ENCODE assay signal across 8 cellular contexts in genomic region chr4:185304944-185305690, GRCh38.
A peak's percentile ranks its signal among the peaks of the same experiment; 100 is the strongest.
DNase-seq lines count a peak whose midpoint lies in the region; ATAC-seq and TF ChIP-seq lines count a peak whose summit lies in the region.

No MANE protein-coding gene starts in this region.

- no peak overlapping the region for H3K4me3 ChIP-seq in smooth muscle cell

- peaks cover 10% of the 10 kb centered on the region for H3K4me1 Mint-ChIP-seq in T-helper 17 cell

- H2AFZ ChIP-seq in smooth muscle cell (ENCODE audit: low read depth): no peak overlapping the region

- H3K9me3 ChIP-seq in T-helper 17 cell (ENCODE audit: control insufficient read depth, low read length, poor library complexity, severe bottlenecking) (no peaks in the 10 kb centered on the region), smooth muscle cell (replicated peaks; ENCODE audit: low read depth) (no peaks in the 10 kb centered on the region)

- ATAC-seq in GM19438 (IDR thresholded peaks at IDR 0.05; ENCODE audit: low read depth, unreplicated experiment) (peak; percentile 44), HG03439 (IDR thresholded peaks at IDR 0.05; ENCODE audit: unreplicated experiment) (peak; percentile 52), T-helper 17 cell (peak; percentile 70), foreskin keratinocyte (no peak)

- no peak overlapping the region for H3K4me3 Mint-ChIP-seq in T-helper 17 cell

- no peaks in the 10 kb centered on the region for H3K36me3 ChIP-seq in smooth muscle cell (ENCODE audit: low read depth)

- TF ChIP-seq CTCF in foreskin keratinocyte (conservative IDR thresholded peaks at IDR 0.05) (peak; percentile 60), smooth muscle cell (IDR thresholded peaks at IDR 0.05; ENCODE audit: borderline replicate concordance, insufficient read depth, poor library complexity, severe bottlenecking) (peak; percentile 20)

- peaks cover 4% of the 10 kb centered on the region for H3F3A ChIP-seq in smooth muscle cell (ENCODE audit: low read depth)

- H4K20me1 ChIP-seq in smooth muscle cell (ENCODE audit: low read depth): no peaks in the 10 kb centered on the region

- H3K9ac ChIP-seq in smooth muscle cell (ENCODE audit: low read depth): peak overlapping the region; percentile 83

- POLR2A ChIA-PET in HEK293T (lab: Yijun Ruan, JAX): no interaction called here

- H3K36me3 Mint-ChIP-seq in T-helper 17 cell (ENCODE audit: low read depth): peaks cover 7% of the 10 kb centered on the region

- no peaks in the 10 kb centered on the region for H3K79me2 ChIP-seq in smooth muscle cell (ENCODE audit: low read depth)

- H3K4me1 ChIP-seq in foreskin keratinocyte (peaks cover 25% of the 10 kb centered on the region), smooth muscle cell (ENCODE audit: low read depth) (peaks cover 33% of the 10 kb centered on the region)

- no peaks in the 10 kb centered on the region for H3K27me3 ChIP-seq in foreskin keratinocyte
- H3K27me3 ChIP-seq in smooth muscle cell (ENCODE audit: low read depth): no peaks in the 10 kb centered on the region

- CTCF ChIA-PET in HEK293T (lab: Yijun Ruan, JAX): no interaction called here

- H3K27ac ChIP-seq in foreskin keratinocyte (peak overlapping the region; percentile 85), smooth muscle cell (ENCODE audit: low read depth) (peak overlapping the region; percentile 100)

- WGBS in smooth muscle cell (ENCODE audit: low lambda C conversion rate): 69% methylated on average over 5 of the region's 5 CpGs

- H3K4me2 ChIP-seq in smooth muscle cell: peak overlapping the region; percentile 56

- H3K27ac Mint-ChIP-seq in T-helper 17 cell: peak overlapping the region; percentile 76

- DNase-seq in EH (ENCODE audit: low read depth): peak; percentile 35
- no peak for DNase-seq in T-helper 17 cell
- peak in 1 of 2 donors; percentile 25 for DNase-seq in foreskin keratinocyte
- no peak for DNase-seq in smooth muscle cell (lab: John Stamatoyannopoulos, UW; ENCODE audit: unreplicated experiment)
- DNase-seq in mesenteric fat pad (ENCODE audit: low spot score): no peak
- no peak for DNase-seq in HEK293T (ENCODE audit: extremely low spot score)

- H3K27me3 Mint-ChIP-seq in T-helper 17 cell: no peaks in the 10 kb centered on the region

TF ChIP-seq in HEK293T, 16 proteins besides CTCF, POLR2A, EP300 and RAD21:
- no peak for TF ChIP-seq PKNOX1 (IDR thresholded peaks at IDR 0.05)
